Comparison of ENCODE assay signal across 1 cellular context in the genomic region with DNA sequence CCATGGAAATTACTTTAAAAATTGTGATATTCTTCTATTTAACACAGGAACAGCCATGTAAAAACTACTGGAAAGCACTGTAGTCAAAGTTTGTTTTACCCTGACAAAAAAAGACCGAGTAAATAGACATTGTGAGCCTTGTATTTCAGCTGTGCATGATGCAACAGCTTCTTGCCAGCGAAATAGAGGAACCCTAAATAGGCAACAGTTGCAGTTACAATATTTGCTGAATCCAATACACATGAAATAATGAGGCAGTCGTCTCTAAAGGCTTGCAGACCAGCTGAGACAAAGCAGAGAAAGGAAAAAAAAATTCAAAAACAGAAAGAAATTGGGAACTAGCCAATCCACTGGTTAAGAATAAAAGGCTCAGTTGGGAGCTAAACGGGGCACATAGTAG.
TF ChIP-seq lines count a peak whose summit lies in the region.

No MANE protein-coding gene starts in this region.

TF ChIP-seq in GM12878, 131 proteins besides CTCF, POLR2A, EP300 and RAD21 (continued from another document):
- TF ChIP-seq, protein P1, sequence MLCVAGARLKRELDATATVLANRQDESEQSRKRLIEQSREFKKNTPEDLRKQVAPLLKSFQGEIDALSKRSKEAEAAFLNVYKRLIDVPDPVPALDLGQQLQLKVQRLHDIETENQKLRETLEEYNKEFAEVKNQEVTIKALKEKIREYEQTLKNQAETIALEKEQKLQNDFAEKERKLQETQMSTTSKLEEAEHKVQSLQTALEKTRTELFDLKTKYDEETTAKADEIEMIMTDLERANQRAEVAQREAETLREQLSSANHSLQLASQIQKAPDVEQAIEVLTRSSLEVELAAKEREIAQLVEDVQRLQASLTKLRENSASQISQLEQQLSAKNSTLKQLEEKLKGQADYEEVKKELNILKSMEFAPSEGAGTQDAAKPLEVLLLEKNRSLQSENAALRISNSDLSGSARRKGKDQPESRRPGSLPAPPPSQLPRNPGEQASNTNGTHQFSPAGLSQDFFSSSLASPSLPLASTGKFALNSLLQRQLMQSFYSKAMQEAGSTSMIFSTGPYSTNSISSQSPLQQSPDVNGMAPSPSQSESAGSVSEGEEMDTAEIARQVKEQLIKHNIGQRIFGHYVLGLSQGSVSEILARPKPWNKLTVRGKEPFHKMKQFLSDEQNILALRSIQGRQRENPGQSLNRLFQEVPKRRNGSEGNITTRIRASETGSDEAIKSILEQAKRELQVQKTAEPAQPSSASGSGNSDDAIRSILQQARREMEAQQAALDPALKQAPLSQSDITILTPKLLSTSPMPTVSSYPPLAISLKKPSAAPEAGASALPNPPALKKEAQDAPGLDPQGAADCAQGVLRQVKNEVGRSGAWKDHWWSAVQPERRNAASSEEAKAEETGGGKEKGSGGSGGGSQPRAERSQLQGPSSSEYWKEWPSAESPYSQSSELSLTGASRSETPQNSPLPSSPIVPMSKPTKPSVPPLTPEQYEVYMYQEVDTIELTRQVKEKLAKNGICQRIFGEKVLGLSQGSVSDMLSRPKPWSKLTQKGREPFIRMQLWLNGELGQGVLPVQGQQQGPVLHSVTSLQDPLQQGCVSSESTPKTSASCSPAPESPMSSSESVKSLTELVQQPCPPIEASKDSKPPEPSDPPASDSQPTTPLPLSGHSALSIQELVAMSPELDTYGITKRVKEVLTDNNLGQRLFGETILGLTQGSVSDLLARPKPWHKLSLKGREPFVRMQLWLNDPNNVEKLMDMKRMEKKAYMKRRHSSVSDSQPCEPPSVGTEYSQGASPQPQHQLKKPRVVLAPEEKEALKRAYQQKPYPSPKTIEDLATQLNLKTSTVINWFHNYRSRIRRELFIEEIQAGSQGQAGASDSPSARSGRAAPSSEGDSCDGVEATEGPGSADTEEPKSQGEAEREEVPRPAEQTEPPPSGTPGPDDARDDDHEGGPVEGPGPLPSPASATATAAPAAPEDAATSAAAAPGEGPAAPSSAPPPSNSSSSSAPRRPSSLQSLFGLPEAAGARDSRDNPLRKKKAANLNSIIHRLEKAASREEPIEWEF (IDR thresholded peaks at IDR 0.05; ENCODE audit: insufficient replicate concordance, low read depth, low read length): no peak
- TF ChIP-seq IRF3 (IDR thresholded peaks at IDR 0.05) (no peak), KLF5 (IDR thresholded peaks at IDR 0.05; ENCODE audit: partially characterized antibody) (no peak), TARDBP (IDR thresholded peaks at IDR 0.05; ENCODE audit: borderline replicate concordance) (no peak)
